In genomic region chr6:39904946-39905639, GRCh38 we compare ENCODE assay signal across 26 cellular contexts. TPM values are rescaled to one million over a fixed set of nuclear protein-coding genes. Genes with fewer than 3 reads are reported as not detected.
A peak's percentile ranks its signal among the peaks of the same experiment; 100 is the strongest.
DNase-seq lines count a peak whose midpoint lies in the region; ATAC-seq, FAIRE-seq and TF ChIP-seq lines count a peak whose summit lies in the region.
"Had no signal": no experiment of that assay in that cellular context is flagged by ENCODE, and none has a peak within 500 bp of the region (broad histone marks: within the 10 kb centered on the region; RNA-seq: fewer than 3 reads in every experiment).

No MANE protein-coding gene starts in this region.

- peak; percentile 3 for DNase-seq in activated effector memory CD4-positive, alpha-beta T cell treated with anti-CD3 and anti-CD28 coated beads, Interleukin-2, amount 50 U/mL, for 16 hours
- no peak for DNase-seq in activated effector memory CD4-positive, alpha-beta T cell treated with Interleukin-2 at 50 U/mL for 16 hours
- DNase-seq in brain microvascular endothelial cell = no peak
- DNase-seq in esophagus muscularis mucosa (ENCODE audit: extremely low spot score) = no peak
- peak; percentile 48 for DNase-seq in sigmoid colon
- no peak for DNase-seq in H54 (ENCODE audit: insufficient read length, low spot score)
- DNase-seq in HepG2 (ENCODE audit: low spot score) = no peak
- DNase-seq: ACHN; C1 segment of cervical spinal cord; Calu3; CD8-positive, alpha-beta T cell; DMS153; MM.1S; NCI-H1048; NCI-H1436; NCI-H187 treated with DMSO at 0.1 percent for 48 hours; NCI-H69; PC-9; SIG-M5; SK-N-SH had no signal

- in situ Hi-C loops in brain microvascular endothelial cell (cut with HindIII; ENCODE audit: low pct_ligation_motif_present, low sequenced_read_pairs) (no loop called here), HepG2 (cut with HindIII; ENCODE audit: extremely low pct_ligation_motif_present, low pct_unique_long_range_greater_than_20kb) (no loop called here)

- H3K4me3 ChIP-seq in brain microvascular endothelial cell (ENCODE audit: low read depth, low read length) (no peak overlapping the region), esophagus muscularis mucosa (no peak overlapping the region), sigmoid colon (no peak overlapping the region), HepG2 (replicated peaks in 1 of 3; ENCODE audit: insufficient read depth in 1 of 3, low read depth in 2 of 3, low read length in 3 of 3) (no peak overlapping the region)
- H3K4me3 ChIP-seq: GM23338, K562, PC-9 had no signal

- no peak overlapping the region for H3K9ac ChIP-seq in HepG2 (ENCODE audit: insufficient read depth, low read depth, low read length)
- H3K9ac ChIP-seq: SK-N-SH had no signal

- H3K27ac ChIP-seq in brain microvascular endothelial cell (no peak overlapping the region), esophagus muscularis mucosa (replicated peaks in 1 of 4) (peak overlapping the region; percentile 16 to 45 (median 30)), sigmoid colon (peak overlapping the region in 1 of 4 donors; percentile 20), HepG2 (ENCODE audit: extremely low read length, insufficient read depth, low read length) (no peak overlapping the region)
- H3K27ac ChIP-seq: 22Rv1, PC-9, RWPE1 had no signal

- TF ChIP-seq CTCF in brain microvascular endothelial cell (IDR thresholded peaks at IDR 0.05; ENCODE audit: low read depth, low read length, missing control alignments) = peak; percentile 12
- TF ChIP-seq CTCF in esophagus muscularis mucosa (IDR thresholded peaks at IDR 0.05) = peak in 1 of 3 experiments; percentile 15
- no peak for TF ChIP-seq CTCF in sigmoid colon (IDR thresholded peaks at IDR 0.05)
- TF ChIP-seq CTCF in HepG2 (CRISPR knock-in tag; IDR thresholded peaks at IDR 0.05) = no peak

- no TSS peak for BruUV-seq in HepG2 (replicated peaks; lab: Mats Ljungman, UMichigan)

- no peaks in the 10 kb centered on the region for H4K20me1 ChIP-seq in HepG2 (ENCODE audit: insufficient read depth, low read length)

- no peak for TF ChIP-seq POLR2A in esophagus muscularis mucosa (IDR thresholded peaks at IDR 0.05; ENCODE audit: low read depth)
- TF ChIP-seq POLR2A in sigmoid colon (IDR thresholded peaks at IDR 0.05) = no peak
- no peak for TF ChIP-seq POLR2A in H54 (IDR thresholded peaks at IDR 0.05; ENCODE audit: low read depth, low read length)
- no peak for TF ChIP-seq POLR2A in HepG2 (IDR thresholded peaks at IDR 0.05; ENCODE audit: insufficient read depth in 1 of 2, low read depth in 2 of 2, low read length in 2 of 2)

- no peaks in the 10 kb centered on the region for H3K79me2 ChIP-seq in HepG2 (ENCODE audit: insufficient read depth, low read length)

- FAIRE-seq in H54 (lab: Jason Lieb, UNC) (no peak), HepG2 (lab: Jason Lieb, UNC) (no peak)
- FAIRE-seq: GM12891, K562 had no signal

- CTCF ChIA-PET in HepG2 (lab: Yijun Ruan, JAX; ENCODE audit: low intra/inter-chr PET ratio, low total read pairs) = no interaction called here

- H3K4me2 ChIP-seq in HepG2 (ENCODE audit: low read depth, low read length) = no peak overlapping the region
- H3K4me2 ChIP-seq: GM23338, PC-9, SK-N-SH had no signal

- no peak overlapping the region for H2AFZ ChIP-seq in HepG2 (ENCODE audit: low read length)
- H2AFZ ChIP-seq: GM23338, PC-9 had no signal

- H3K36me3 ChIP-seq in brain microvascular endothelial cell (replicated peaks) = peaks cover 7% of the 10 kb centered on the region
- peaks cover 27 to 83% (median 65%) of the 10 kb centered on the region in 4 donors for H3K36me3 ChIP-seq in esophagus muscularis mucosa
- peaks cover 9 to 69% (median 16%) of the 10 kb centered on the region in 4 donors for H3K36me3 ChIP-seq in sigmoid colon
- H3K36me3 ChIP-seq in HepG2 (replicated peaks in 1 of 2; ENCODE audit: control insufficient read depth in 1 of 2, insufficient read depth in 2 of 2, low read length in 2 of 2) = no peaks in the 10 kb centered on the region

- peaks cover 0 to 25% (median 6%) of the 10 kb centered on the region in 4 donors for H3K4me1 ChIP-seq in esophagus muscularis mucosa
- H3K4me1 ChIP-seq in sigmoid colon = no peaks in the 10 kb centered on the region
- H3K4me1 ChIP-seq in HepG2 (ENCODE audit: insufficient read depth, low read length) = no peaks in the 10 kb centered on the region

- no peaks in the 10 kb centered on the region for H3K9me3 ChIP-seq in esophagus muscularis mucosa
- H3K9me3 ChIP-seq in sigmoid colon = no peaks in the 10 kb centered on the region
- no peaks in the 10 kb centered on the region for H3K9me3 ChIP-seq in HepG2 (ENCODE audit: low read length)
- H3K9me3 ChIP-seq: SK-N-SH had no signal

- TF ChIP-seq EP300 in esophagus muscularis mucosa (IDR thresholded peaks at IDR 0.05) (no peak), sigmoid colon (IDR thresholded peaks at IDR 0.05) (no peak), HepG2 (IDR thresholded peaks at IDR 0.05; ENCODE audit: low read depth in 2 of 2, low read length in 2 of 2) (no peak), HepG2 (CRISPR knock-in tag; IDR thresholded peaks at IDR 0.05; ENCODE audit: borderline replicate concordance) (no peak)

- no peaks in the 10 kb centered on the region for H3K27me3 ChIP-seq in brain microvascular endothelial cell (replicated peaks)
- no peaks in the 10 kb centered on the region for H3K27me3 ChIP-seq in esophagus muscularis mucosa
- no peaks in the 10 kb centered on the region for H3K27me3 ChIP-seq in sigmoid colon
- H3K27me3 ChIP-seq in HepG2 (ENCODE audit: control insufficient read depth in 1 of 2, insufficient read depth in 2 of 2, low read length in 2 of 2) = no peaks in the 10 kb centered on the region

- no peak for TF ChIP-seq RAD21 in HepG2 (CRISPR knock-in tag; IDR thresholded peaks at IDR 0.05)

- intact Hi-C loops in esophagus muscularis mucosa (cut with DNase I) (no loop called here), sigmoid colon (cut with DNase I) (no loop called here), HepG2 (cut with micrococcal nuclease; ENCODE audit: unreplicated experiment) (no loop called here)

- POLR2A ChIA-PET in HepG2 (lab: Yijun Ruan, JAX) = no interaction called here

- ATAC-seq in HG03159 (IDR thresholded peaks at IDR 0.05; ENCODE audit: unreplicated experiment) (no peak), HepG2 (no peak)
- ATAC-seq: CD8-positive, alpha-beta T cell; GM23338; K562 had no signal

- 75% methylated on average over 4 of the region's 4 CpGs for WGBS in esophagus muscularis mucosa
- 73 to 83% methylated on average over 4 of the region's 4 CpGs for WGBS in sigmoid colon, 2 donors
- 93% methylated on average over 4 of the region's 4 CpGs for WGBS in HepG2 (ENCODE audit: low lambda C conversion rate)

TF ChIP-seq in HepG2, 621 proteins besides CTCF, POLR2A, EP300 and RAD21 (continues in another document):
- TF ChIP-seq CERS6 (CRISPR knock-in tag; IDR thresholded peaks at IDR 0.05) (no peak), ZEB1 (IDR thresholded peaks at IDR 0.05; ENCODE audit: insufficient replicate concordance, low read depth) (no peak), KDM5A (IDR thresholded peaks at IDR 0.05; ENCODE audit: borderline replicate concordance, low read length) (no peak)
- TF ChIP-seq, protein P1, sequence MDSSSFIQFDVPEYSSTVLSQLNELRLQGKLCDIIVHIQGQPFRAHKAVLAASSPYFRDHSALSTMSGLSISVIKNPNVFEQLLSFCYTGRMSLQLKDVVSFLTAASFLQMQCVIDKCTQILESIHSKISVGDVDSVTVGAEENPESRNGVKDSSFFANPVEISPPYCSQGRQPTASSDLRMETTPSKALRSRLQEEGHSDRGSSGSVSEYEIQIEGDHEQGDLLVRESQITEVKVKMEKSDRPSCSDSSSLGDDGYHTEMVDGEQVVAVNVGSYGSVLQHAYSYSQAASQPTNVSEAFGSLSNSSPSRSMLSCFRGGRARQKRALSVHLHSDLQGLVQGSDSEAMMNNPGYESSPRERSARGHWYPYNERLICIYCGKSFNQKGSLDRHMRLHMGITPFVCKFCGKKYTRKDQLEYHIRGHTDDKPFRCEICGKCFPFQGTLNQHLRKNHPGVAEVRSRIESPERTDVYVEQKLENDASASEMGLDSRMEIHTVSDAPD (CRISPR knock-in tag; IDR thresholded peaks at IDR 0.05) = no peak

RNA-seq across cellular contexts. Expression of gene MOCS1, which starts 29.2 kb away (rescaled TPM):
- total RNA-seq in esophagus muscularis mucosa = 10 to 100 TPM; 19.1 to 37.3 (median 28.0) TPM
- total RNA-seq in sigmoid colon = 10 to 100 TPM; 11.9 to 15.8 (median 13.7) TPM
- polyA plus RNA-seq in sigmoid colon = 10 to 100 TPM; 13.4 to 16.2 (median 13.8) TPM
- total RNA-seq in HepG2 (2016; rRNA removed; fragmentation: Illumina TruSeq; extraction: Trizol) = 10.5 and 11.7 TPM in 2 replicates
- total RNA-seq in HepG2 (2016; cell fraction: cytosol; rRNA removed; fragmentation: Illumina TruSeq; extraction: Trizol; ENCODE audit: low read depth) = 2.9 and 3.3 TPM in 2 replicates
- 8.7 and 11.7 TPM in 2 replicates for total RNA-seq in HepG2 (2016; cell fraction: insoluble cytoplasmic fraction; rRNA removed; fragmentation: Illumina TruSeq; extraction: Trizol)
- total RNA-seq in HepG2 (2016; cell fraction: membrane; rRNA removed; fragmentation: Illumina TruSeq; extraction: Trizol) = 7.8 and 10.3 TPM in 2 replicates
- total RNA-seq in HepG2 (2016; cell fraction: nucleus; rRNA removed; fragmentation: Illumina TruSeq; extraction: Trizol) = 8.7 and 10.3 TPM in 2 replicates
- polyA plus RNA-seq in HepG2 (2011; rRNA removed) = 5.3 and 5.9 TPM in 2 replicates
- polyA plus RNA-seq in HepG2 (2011; cell fraction: cytosol; rRNA removed) = 6.1 and 6.2 TPM in 2 replicates
- 5.8 and 6.7 TPM in 2 replicates for polyA plus RNA-seq in HepG2 (2011; cell fraction: nucleus; rRNA removed)
- polyA plus RNA-seq in HepG2 (2012) = 4.5 and 5.8 TPM in 2 replicates
- polyA plus RNA-seq in HepG2 (2016; cell fraction: cytosol; fragmentation: Illumina TruSeq; extraction: Trizol; ENCODE audit: low read depth) = 3.0 and 4.0 TPM in 2 replicates
- 7.4 and 8.9 TPM in 2 replicates for polyA plus RNA-seq in HepG2 (2016; cell fraction: insoluble cytoplasmic fraction; fragmentation: Illumina TruSeq; extraction: Trizol; ENCODE audit: low read depth)
- 7.4 and 7.7 TPM in 2 replicates for polyA plus RNA-seq in HepG2 (2016; cell fraction: membrane; fragmentation: Illumina TruSeq; extraction: Trizol; ENCODE audit: low read depth)
- 7.9 and 9.3 TPM in 2 replicates for polyA plus RNA-seq in HepG2 (2016; cell fraction: nucleus; fragmentation: Illumina TruSeq; extraction: Trizol; ENCODE audit: insufficient read depth, low read depth)
- 19.4 TPM in 1 of 2 replicates, not detected in the other for polyA minus RNA-seq in HepG2 (2011; rRNA and poly(A)+ RNA removed; ENCODE audit: low replicate concordance)
- 6.5 and 6.8 TPM in 2 replicates for polyA minus RNA-seq in HepG2 (2011; cell fraction: cytosol; rRNA and poly(A)+ RNA removed)
- polyA minus RNA-seq in HepG2 (2011; cell fraction: nucleus; rRNA and poly(A)+ RNA removed) = 9.9 and 10.4 TPM in 2 replicates
- total RNA-seq: PC-9 had no signal

Comparison
In these comparisons a context has a peak if more than half of its experiments do, and no peak if none do; other contexts are left out.
1. DNase-seq: peak in activated effector memory CD4-positive, alpha-beta T cell treated with anti-CD3 and anti-CD28 coated beads, Interleukin-2, amount 50 U/mL, for 16 hours (single experiment) and sigmoid colon (single experiment); none in activated effector memory CD4-positive, alpha-beta T cell treated with Interleukin-2 at 50 U/mL for 16 hours (single experiment), brain microvascular endothelial cell (single experiment), esophagus muscularis mucosa (single experiment), H54 (single experiment) and HepG2 (single experiment).
2. H3K27ac ChIP-seq: peak in esophagus muscularis mucosa (4 of 4); none in brain microvascular endothelial cell (single experiment) and HepG2 (single experiment).